31 cellular contexts compared by ENCODE assay signal in genomic region chr17:67414559-67414958, GRCh38.
"Had no signal": no experiment of that assay in that cellular context is flagged by ENCODE, and none has a peak within 500 bp of the region (broad histone marks: within the 10 kb centered on the region; RNA-seq: fewer than 3 reads in every experiment).

No MANE protein-coding gene starts in this region.

- H3K4me3 Mint-ChIP-seq: activated B cell treated with CpG ODN at 0.5 μM for 24 hours; activated CD4-positive, alpha-beta memory T cell treated with anti-CD3 and anti-CD28 coated beads for 36 hours; activated CD4-positive, alpha-beta T cell treated with anti-CD3 and anti-CD28 coated beads for 36 hours; activated CD4-positive, alpha-beta T cell treated with anti-CD3 and anti-CD28 coated beads, Interleukin-2, amount 10 ng/mL, durations not matched to agents 24 days and 14 days; activated CD8-positive, alpha-beta memory T cell treated with anti-CD3 and anti-CD28 coated beads, Interleukin-2, amount 10 ng/mL, durations not matched to agents 7 days and 5 days; activated CD8-positive, alpha-beta T cell treated with anti-CD3 and anti-CD28 coated beads, Interleukin-2, amount 10 ng/mL, durations not matched to agents 7 days and 5 days; activated naive CD4-positive, alpha-beta T cell treated with anti-CD3 and anti-CD28 coated beads for 36 hours; activated naive CD4-positive, alpha-beta T cell treated with anti-CD3 and anti-CD28 coated beads, Interleukin-2, amount 50 U/mL, for 24 hours; activated T-helper 1 cell treated with anti-CD3 and anti-CD28 coated beads, Interleukin-12 subunit alpha, Interleukin-12 subunit beta, Interleukin-2, Interleukin-4 antibody, amounts not matched to agents 30 ng/mL and 10 ng/mL and 1 ng/mL, durations not matched to agents 14 hours and 24 hours and 36 hours; effector memory CD8-positive, alpha-beta T cell; T-helper 1 cell treated with Interleukin-12 subunit alpha and Interleukin-12 subunit beta and Interleukin-4 antibody, amounts not matched to agents 30 μg/mL and 1 μg/mL, for 36 hours; T-helper 2 cell treated with Interferon-gamma antibody and Interleukin-4, amounts not matched to agents 5 μg/mL and 100 μg/mL, for 36 hours had no signal

- H3K27me3 Mint-ChIP-seq: activated B cell treated with CpG ODN at 0.5 μM for 24 hours; activated CD4-positive, alpha-beta memory T cell treated with anti-CD3 and anti-CD28 coated beads for 36 hours; activated CD4-positive, alpha-beta T cell treated with anti-CD3 and anti-CD28 coated beads for 36 hours; activated CD4-positive, alpha-beta T cell treated with anti-CD3 and anti-CD28 coated beads, Interleukin-2, amount 10 ng/mL, durations not matched to agents 24 days and 14 days; activated CD8-positive, alpha-beta memory T cell treated with anti-CD3 and anti-CD28 coated beads, Interleukin-2, amount 10 ng/mL, durations not matched to agents 7 days and 5 days; activated naive CD4-positive, alpha-beta T cell treated with anti-CD3 and anti-CD28 coated beads, Interleukin-2, amount 50 U/mL, for 24 hours; effector memory CD8-positive, alpha-beta T cell had no signal

- ATAC-seq: activated CD4-positive, alpha-beta T cell treated with anti-CD3 and anti-CD28 coated beads for 36 hours; activated CD4-positive, CD25-positive, alpha-beta regulatory T cell treated with anti-CD3 and anti-CD28 coated beads, Interleukin-2, amount 50 U/mL, for 24 hours; activated CD8-positive, alpha-beta memory T cell treated with anti-CD3 and anti-CD28 coated beads, Interleukin-2, amount 10 ng/mL, durations not matched to agents 7 days and 5 days; activated CD8-positive, alpha-beta T cell treated with anti-CD3 and anti-CD28 coated beads, Interleukin-2, amount 10 ng/mL, durations not matched to agents 7 days and 5 days; body of pancreas; effector memory CD8-positive, alpha-beta T cell; gastroesophageal sphincter had no signal

- H3K4me3 ChIP-seq: adrenal gland, body of pancreas, esophagus muscularis mucosa, gastroesophageal sphincter had no signal

- H3K9me3 ChIP-seq: adrenal gland, body of pancreas, esophagus muscularis mucosa had no signal

- H3K9me3 Mint-ChIP-seq: activated naive CD4-positive, alpha-beta T cell treated with anti-CD3 and anti-CD28 coated beads, Interleukin-2, amount 50 U/mL, for 24 hours; effector memory CD8-positive, alpha-beta T cell had no signal

- H3K27ac Mint-ChIP-seq: activated B cell treated with CpG ODN at 0.5 μM for 24 hours; activated CD4-positive, alpha-beta memory T cell treated with anti-CD3 and anti-CD28 coated beads for 36 hours; activated CD4-positive, alpha-beta T cell treated with anti-CD3 and anti-CD28 coated beads, Interleukin-2, amount 10 ng/mL, durations not matched to agents 24 days and 14 days; activated CD8-positive, alpha-beta memory T cell treated with anti-CD3 and anti-CD28 coated beads, Interleukin-2, amount 10 ng/mL, durations not matched to agents 7 days and 5 days; activated CD8-positive, alpha-beta T cell treated with anti-CD3 and anti-CD28 coated beads, Interleukin-2, amount 10 ng/mL, durations not matched to agents 7 days and 5 days; activated naive CD4-positive, alpha-beta T cell treated with anti-CD3 and anti-CD28 coated beads for 36 hours; activated T-helper 1 cell treated with anti-CD3 and anti-CD28 coated beads, Interleukin-12 subunit alpha, Interleukin-12 subunit beta, Interleukin-2, Interleukin-4 antibody, amounts not matched to agents 30 ng/mL and 10 ng/mL and 1 ng/mL, durations not matched to agents 14 hours and 24 hours and 36 hours; activated T-helper 2 cell treated with anti-CD3 and anti-CD28 coated beads, Interferon-gamma antibody, Interleukin-2, Interleukin-4, amounts not matched to agents 10 μg/mL and 5 μg/mL and 100 μg/mL, durations not matched to agents 14 hours and 24 hours and 36 hours; T-helper 1 cell treated with Interleukin-12 subunit alpha and Interleukin-12 subunit beta and Interleukin-4 antibody, amounts not matched to agents 30 μg/mL and 1 μg/mL, for 36 hours; T-helper 2 cell treated with Interferon-gamma antibody and Interleukin-4, amounts not matched to agents 5 μg/mL and 100 μg/mL, for 36 hours had no signal

- DNase-seq: activated B cell treated with CpG ODN at 0.5 μM for 24 hours; activated CD4-positive, alpha-beta memory T cell treated with anti-CD3 and anti-CD28 coated beads for 36 hours; activated CD4-positive, alpha-beta T cell treated with anti-CD3 and anti-CD28 coated beads for 36 hours; activated CD4-positive, alpha-beta T cell treated with anti-CD3 and anti-CD28 coated beads, Interleukin-2, amount 10 ng/mL, durations not matched to agents 24 days and 14 days; activated CD8-positive, alpha-beta memory T cell treated with anti-CD3 and anti-CD28 coated beads, Interleukin-2, amount 10 ng/mL, durations not matched to agents 7 days and 5 days; activated CD8-positive, alpha-beta memory T cell treated with anti-CD3 and anti-CD28 coated beads, Interleukin-2, amount 50 U/mL, for 4 hours; activated CD8-positive, alpha-beta T cell treated with anti-CD3 and anti-CD28 coated beads, Interleukin-2, amount 10 ng/mL, durations not matched to agents 7 days and 5 days; activated naive CD4-positive, alpha-beta T cell treated with anti-CD3 and anti-CD28 coated beads for 36 hours; activated T-cell treated with anti-CD3 and anti-CD28 coated beads, Interleukin-2, amount 50 U/mL, for 1 hour; activated T-cell treated with anti-CD3 and anti-CD28 coated beads, Interleukin-2, amount 50 U/mL, for 48 hours; amygdala; aorta; body of pancreas; caudate nucleus; cortex of kidney; dermis blood vessel endothelial cell; effector CD4-positive, alpha-beta T cell; effector memory CD8-positive, alpha-beta T cell; erythroblast; foreskin melanocyte; T1000; WERI-Rb-1 had no signal

- H3K27me3 ChIP-seq: adrenal gland, body of pancreas, esophagus muscularis mucosa, gastroesophageal sphincter had no signal

- H3K36me3 ChIP-seq: adrenal gland, esophagus muscularis mucosa, gastroesophageal sphincter, WERI-Rb-1 had no signal

- H3K4me1 ChIP-seq: adrenal gland had no signal

- H3K27ac ChIP-seq: adrenal gland, body of pancreas, esophagus muscularis mucosa, gastroesophageal sphincter, WERI-Rb-1 had no signal
